7 cellular contexts compared by ENCODE assay signal in the genomic region with DNA sequence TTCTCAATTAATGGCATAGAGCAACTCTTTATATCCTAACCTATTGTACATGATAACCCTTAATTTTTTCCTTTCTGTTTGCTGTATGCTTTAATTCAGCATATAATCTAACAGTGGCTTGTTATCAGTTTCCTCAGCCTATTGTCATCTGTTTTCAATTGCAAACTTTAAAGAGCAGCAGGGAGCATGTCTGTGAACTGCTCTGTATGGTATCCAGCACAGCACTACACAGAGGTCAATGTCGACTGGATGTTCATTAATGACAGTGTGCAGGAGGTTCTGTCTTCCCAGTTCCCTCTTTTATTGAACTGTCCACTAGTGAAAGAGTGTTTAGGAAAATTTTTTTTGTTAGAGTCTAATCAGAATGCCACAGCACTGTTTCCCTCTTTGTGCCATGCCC.
"Had no signal": no experiment of that assay in that cellular context is flagged by ENCODE, and none has a peak within 500 bp of the region (broad histone marks: within the 10 kb centered on the region; RNA-seq: fewer than 3 reads in every experiment).

No MANE protein-coding gene starts in this region.

- ATAC-seq: HCT116 had no signal

- H3K36me3 ChIP-seq: HAP-1 had no signal

- H3K27ac ChIP-seq: GM23248 had no signal

- DNase-seq: GM23248, GOT3, H7, HFFc6 had no signal

- H3K4me3 ChIP-seq: GM23248, HAP-1 had no signal

- H3K4me1 ChIP-seq: HAP-1 had no signal

- H3K4me3 Mint-ChIP-seq: HFFc6, IgD-negative memory B cell had no signal

- H3K27ac Mint-ChIP-seq: HFFc6, IgD-negative memory B cell had no signal

- H3K9me3 ChIP-seq: HAP-1 had no signal

- H3K4me1 Mint-ChIP-seq: IgD-negative memory B cell had no signal
